ENCODE assay signal across 35 cellular contexts in the genomic region with DNA sequence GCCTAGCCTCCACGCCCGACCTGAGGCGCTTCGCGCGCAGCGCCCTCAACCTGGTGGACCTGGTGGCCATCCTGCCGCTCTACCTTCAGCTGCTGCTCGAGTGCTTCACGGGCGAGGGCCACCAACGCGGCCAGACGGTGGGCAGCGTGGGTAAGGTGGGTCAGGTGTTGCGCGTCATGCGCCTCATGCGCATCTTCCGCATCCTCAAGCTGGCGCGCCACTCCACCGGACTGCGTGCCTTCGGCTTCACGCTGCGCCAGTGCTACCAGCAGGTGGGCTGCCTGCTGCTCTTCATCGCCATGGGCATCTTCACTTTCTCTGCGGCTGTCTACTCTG. TPM values are rescaled to one million over a fixed set of nuclear protein-coding genes. Genes with fewer than 3 reads are reported as not detected.
"Had no signal": no experiment of that assay in that cellular context is flagged by ENCODE, and none has a peak within 500 bp of the region (broad histone marks: within the 10 kb centered on the region; RNA-seq: fewer than 3 reads in every experiment).

No MANE protein-coding gene starts in this region.

- DNase-seq: activated CD4-positive, alpha-beta memory T cell treated with anti-CD3 and anti-CD28 coated beads, Interleukin-2, amount 10 ng/mL, durations not matched to agents 7 days and 5 days; activated CD4-positive, alpha-beta T cell treated with anti-CD3 and anti-CD28 coated beads for 1 hour; activated CD4-positive, alpha-beta T cell treated with anti-CD3 and anti-CD28 coated beads for 4 hours; activated CD4-positive, alpha-beta T cell treated with anti-CD3 and anti-CD28 coated beads, Interleukin-2, amount 10 ng/mL, durations not matched to agents 7 days and 5 days; activated CD4-positive, alpha-beta T cell treated with anti-CD3 and anti-CD28 coated beads, Interleukin-2, amount 50 U/mL, for 4 hours; activated CD8-positive, alpha-beta memory T cell treated with anti-CD3 and anti-CD28 coated beads for 24 hours; activated effector memory CD4-positive, alpha-beta T cell treated with Interleukin-2 at 50 U/mL for 16 hours; activated naive CD4-positive, alpha-beta T cell treated with anti-CD3 and anti-CD28 coated beads for 36 hours; activated naive CD8-positive, alpha-beta T cell treated with anti-CD3 and anti-CD28 coated beads, Interleukin-2, amount 10 ng/mL, durations not matched to agents 7 days and 5 days; activated T-cell treated with anti-CD3 and anti-CD28 coated beads, Interleukin-2, amount 50 U/mL, for 4 hours; amniotic stem cell; anterior cingulate cortex; brain microvascular endothelial cell; cortex of kidney; dermis blood vessel endothelial cell; effector CD8-positive, alpha-beta T cell; esophagus squamous epithelium; foreskin melanocyte; head of caudate nucleus; T-helper 2 cell had no signal

- H3K36me3 ChIP-seq: brain microvascular endothelial cell had no signal

- H3K27ac ChIP-seq: brain microvascular endothelial cell, epithelial cell of prostate, esophagus squamous epithelium had no signal

- H3K27ac Mint-ChIP-seq: activated CD4-positive, alpha-beta memory T cell treated with anti-CD3 and anti-CD28 coated beads, Interleukin-2, amount 10 ng/mL, durations not matched to agents 7 days and 5 days; activated CD4-positive, alpha-beta T cell treated with anti-CD3 and anti-CD28 coated beads, Interleukin-2, amount 10 ng/mL, durations not matched to agents 7 days and 5 days; activated naive CD4-positive, alpha-beta T cell treated with anti-CD3 and anti-CD28 coated beads for 36 hours; activated naive CD4-positive, alpha-beta T cell treated with anti-CD3 and anti-CD28 coated beads, Interleukin-2, amount 50 U/mL, for 24 hours; activated naive CD8-positive, alpha-beta T cell treated with anti-CD3 and anti-CD28 coated beads, Interleukin-2, amount 10 ng/mL, durations not matched to agents 7 days and 5 days; activated T-helper 17 cell treated with anti-CD3 and anti-CD28 coated beads, Interleukin-2, amount 50 U/mL, for 72 hours; WTC11 had no signal

- H3K4me3 ChIP-seq: esophagus squamous epithelium had no signal

- H3K9me3 Mint-ChIP-seq: activated CD4-positive, alpha-beta T cell treated with anti-CD3 and anti-CD28 coated beads, Interleukin-2, amount 10 ng/mL, durations not matched to agents 7 days and 5 days had no signal

- H3K27me3 ChIP-seq: brain microvascular endothelial cell, esophagus squamous epithelium had no signal

- ATAC-seq: activated T-cell treated with anti-CD3 and anti-CD28 coated beads, Interleukin-2, amount 50 U/mL, for 4 hours; activated T-helper 17 cell treated with anti-CD3 and anti-CD28 coated beads, Interleukin-2, amount 50 U/mL, for 72 hours; WTC11 had no signal

- H3K4me1 Mint-ChIP-seq: activated CD4-positive, alpha-beta memory T cell treated with anti-CD3 and anti-CD28 coated beads, Interleukin-2, amount 10 ng/mL, durations not matched to agents 7 days and 5 days; activated CD4-positive, alpha-beta T cell treated with anti-CD3 and anti-CD28 coated beads, Interleukin-2, amount 10 ng/mL, durations not matched to agents 7 days and 5 days; activated naive CD4-positive, alpha-beta T cell treated with anti-CD3 and anti-CD28 coated beads, Interleukin-2, amount 50 U/mL, for 24 hours; activated T-helper 17 cell treated with anti-CD3 and anti-CD28 coated beads, Interleukin-2, amount 50 U/mL, for 72 hours; central memory CD8-positive, alpha-beta T cell had no signal

- H3K4me3 Mint-ChIP-seq: activated CD4-positive, alpha-beta memory T cell treated with anti-CD3 and anti-CD28 coated beads, Interleukin-2, amount 10 ng/mL, durations not matched to agents 7 days and 5 days; activated CD4-positive, alpha-beta T cell treated with anti-CD3 and anti-CD28 coated beads, Interleukin-2, amount 10 ng/mL, durations not matched to agents 7 days and 5 days; activated naive CD4-positive, alpha-beta T cell treated with anti-CD3 and anti-CD28 coated beads for 36 hours; activated naive CD4-positive, alpha-beta T cell treated with anti-CD3 and anti-CD28 coated beads, Interleukin-2, amount 50 U/mL, for 24 hours; activated naive CD8-positive, alpha-beta T cell treated with anti-CD3 and anti-CD28 coated beads, Interleukin-2, amount 10 ng/mL, durations not matched to agents 7 days and 5 days; activated T-cell treated with anti-CD3 and anti-CD28 coated beads, Interleukin-2, amount 50 U/mL, for 4 hours; activated T-helper 17 cell treated with anti-CD3 and anti-CD28 coated beads, Interleukin-2, amount 50 U/mL, for 72 hours; central memory CD8-positive, alpha-beta T cell; WTC11 had no signal

- H3K27me3 Mint-ChIP-seq: activated CD4-positive, alpha-beta memory T cell treated with anti-CD3 and anti-CD28 coated beads, Interleukin-2, amount 10 ng/mL, durations not matched to agents 7 days and 5 days; activated CD4-positive, alpha-beta T cell treated with anti-CD3 and anti-CD28 coated beads, Interleukin-2, amount 10 ng/mL, durations not matched to agents 7 days and 5 days; activated naive CD4-positive, alpha-beta T cell treated with anti-CD3 and anti-CD28 coated beads, Interleukin-2, amount 50 U/mL, for 24 hours; activated naive CD8-positive, alpha-beta T cell treated with anti-CD3 and anti-CD28 coated beads, Interleukin-2, amount 10 ng/mL, durations not matched to agents 7 days and 5 days; activated T-helper 17 cell treated with anti-CD3 and anti-CD28 coated beads, Interleukin-2, amount 50 U/mL, for 72 hours; central memory CD8-positive, alpha-beta T cell had no signal

RNA-seq across cellular contexts. Expression of gene KCNV2, which starts 1.4 kb away (rescaled TPM):
- total RNA-seq: activated CD4-positive, alpha-beta memory T cell treated with anti-CD3 and anti-CD28 coated beads, Interleukin-2, amount 10 ng/mL, durations not matched to agents 7 days and 5 days; activated CD4-positive, alpha-beta T cell treated with anti-CD3 and anti-CD28 coated beads, Interleukin-2, amount 10 ng/mL, durations not matched to agents 7 days and 5 days; activated naive CD4-positive, alpha-beta T cell treated with anti-CD3 and anti-CD28 coated beads for 36 hours; activated naive CD8-positive, alpha-beta T cell treated with anti-CD3 and anti-CD28 coated beads, Interleukin-2, amount 10 ng/mL, durations not matched to agents 7 days and 5 days; activated T-cell treated with anti-CD3 and anti-CD28 coated beads, Interleukin-2, amount 50 U/mL, for 4 hours; activated T-helper 17 cell treated with anti-CD3 and anti-CD28 coated beads, Interleukin-2, amount 50 U/mL, for 72 hours; astrocyte; bronchial epithelial cell; cardiac septum; cerebellum; dermis blood vessel endothelial cell; endothelial cell of umbilical vein; esophagus squamous epithelium; fibroblast of lung; fibroblast of villous mesenchyme; T-helper 1 cell treated with Interleukin-12 subunit alpha and Interleukin-12 subunit beta and Interleukin-4 antibody, amounts not matched to agents 30 ng/mL and 1 ng/mL, for 36 hours; WTC11 had no signal
- polyA plus RNA-seq: adipose tissue, endothelial cell of umbilical vein, esophagus, fibroblast of lung had no signal
